16 cellular contexts compared by ENCODE assay signal in the genomic region with DNA sequence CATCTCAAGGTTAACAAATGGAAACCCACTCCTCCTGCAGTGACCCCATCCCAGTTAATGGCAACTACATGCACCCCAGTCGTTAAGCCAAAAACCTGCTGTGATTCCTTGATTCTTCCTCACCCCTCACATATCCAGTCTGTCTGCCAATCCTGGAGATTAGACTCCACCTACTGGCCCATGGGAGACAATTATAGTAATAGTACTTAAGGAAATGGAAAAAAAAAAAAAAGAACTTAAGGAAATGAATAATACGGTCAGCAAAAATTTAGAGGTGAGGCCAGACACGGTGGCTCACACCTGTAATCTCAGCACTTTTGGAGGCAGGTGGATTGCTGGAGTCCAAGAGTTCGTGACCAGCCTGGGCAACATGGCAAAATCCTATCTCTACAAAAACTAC. TPM values are rescaled to one million over a fixed set of nuclear protein-coding genes. Genes with fewer than 3 reads are reported as not detected.
DNase-seq lines count a peak whose midpoint lies in the region; ATAC-seq, FAIRE-seq and TF ChIP-seq lines count a peak whose summit lies in the region.
"Had no signal": no experiment of that assay in that cellular context is flagged by ENCODE, and none has a peak within 500 bp of the region (broad histone marks: within the 10 kb centered on the region; RNA-seq: fewer than 3 reads in every experiment).

No MANE protein-coding gene starts in this region.

- H3K4me3 ChIP-seq in AG04450 (ENCODE audit: low read depth, low read length) (no peak overlapping the region), fibroblast of villous mesenchyme (ENCODE audit: low read depth, low read length) (no peak overlapping the region)
- H3K4me3 ChIP-seq: HAP-1, sigmoid colon, uterus had no signal

- POLR2A ChIA-PET in AG04450 (lab: Yijun Ruan, JAX) = no interaction called here

- H3K27ac Mint-ChIP-seq in activated T-helper 2 cell treated with anti-CD3 and anti-CD28 coated beads, Interferon-gamma antibody, Interleukin-2, Interleukin-4, amounts not matched to agents 10 μg/mL and 5 μg/mL and 100 μg/mL, durations not matched to agents 14 hours and 24 hours and 36 hours = peak overlapping the region; percentile 30

- H3K4me3 Mint-ChIP-seq in activated T-helper 2 cell treated with anti-CD3 and anti-CD28 coated beads, Interferon-gamma antibody, Interleukin-2, Interleukin-4, amounts not matched to agents 10 μg/mL and 5 μg/mL and 100 μg/mL, durations not matched to agents 14 hours and 24 hours and 36 hours (ENCODE audit: low read depth) = no peak overlapping the region

- TF ChIP-seq CTCF in AG04450 (IDR thresholded peaks at IDR 0.05; ENCODE audit: low read depth, low read length) (peak; percentile 21; the same call in 1 of the 2 replicates), fibroblast of villous mesenchyme (IDR thresholded peaks at IDR 0.05; ENCODE audit: insufficient read depth, low read depth, low read length) (peak; percentile 14)

- no peaks in the 10 kb centered on the region for H3K9me3 Mint-ChIP-seq in activated T-helper 2 cell treated with anti-CD3 and anti-CD28 coated beads, Interferon-gamma antibody, Interleukin-2, Interleukin-4, amounts not matched to agents 10 μg/mL and 5 μg/mL and 100 μg/mL, durations not matched to agents 14 hours and 24 hours and 36 hours

- H3K36me3 Mint-ChIP-seq in activated T-helper 2 cell treated with anti-CD3 and anti-CD28 coated beads, Interferon-gamma antibody, Interleukin-2, Interleukin-4, amounts not matched to agents 10 μg/mL and 5 μg/mL and 100 μg/mL, durations not matched to agents 14 hours and 24 hours and 36 hours (ENCODE audit: low read depth) = peaks cover 56% of the 10 kb centered on the region

- intact Hi-C loops in activated T-helper 2 cell treated with anti-CD3 and anti-CD28 coated beads, Interferon-gamma antibody, Interleukin-2, Interleukin-4, amounts not matched to agents 10 μg/mL and 5 μg/mL and 100 μg/mL, durations not matched to agents 14 hours and 24 hours and 36 hours (cut with micrococcal nuclease) = no loop called here

- no peak for FAIRE-seq in GM19239 (lab: Jason Lieb, UNC)

- CTCF ChIA-PET in AG04450 (lab: Charles Lee) = no interaction called here

- no peak for DNase-seq in AG04450 (ENCODE audit: low read depth, low spot score)
- DNase-seq in EH (ENCODE audit: low read depth) = peak; percentile 33
- DNase-seq in activated T-helper 2 cell treated with anti-CD3 and anti-CD28 coated beads, Interferon-gamma antibody, Interleukin-2, Interleukin-4, amounts not matched to agents 10 μg/mL and 5 μg/mL and 100 μg/mL, durations not matched to agents 14 hours and 24 hours and 36 hours (ENCODE audit: low spot score) = no peak
- no peak for DNase-seq in fibroblast of villous mesenchyme (ENCODE audit: low read depth)
- DNase-seq in NCI-H1694 treated with DMSO at 0.1 percent for 48 hours (lab: John Stamatoyannopoulos, UW) = no peak
- DNase-seq in GM19239 (ENCODE audit: insufficient read length, low spot score) = no peak
- DNase-seq in NCI-H1694 (lab: John Stamatoyannopoulos, UW) = no peak
- DNase-seq: activated gamma-delta T cell treated with Interleukin-2 at 50 U/mL for 16 hours; Calu3; effector CD4-positive, alpha-beta T cell; hypothalamus; NCI-H446; sigmoid colon; uterus had no signal

- H3K9me3 ChIP-seq in AG04450 (ENCODE audit: control insufficient read depth, insufficient read depth, low read length) = no peaks in the 10 kb centered on the region
- H3K9me3 ChIP-seq: HAP-1, sigmoid colon, uterus had no signal

- no peaks in the 10 kb centered on the region for H3K27me3 ChIP-seq in AG04450 (ENCODE audit: control insufficient read depth, insufficient read depth, low read length)
- H3K27me3 ChIP-seq: sigmoid colon, uterus had no signal

- no peak for ATAC-seq in HG03432 (IDR thresholded peaks at IDR 0.05; ENCODE audit: unreplicated experiment)

- H3K4me1 Mint-ChIP-seq in activated T-helper 2 cell treated with anti-CD3 and anti-CD28 coated beads, Interferon-gamma antibody, Interleukin-2, Interleukin-4, amounts not matched to agents 10 μg/mL and 5 μg/mL and 100 μg/mL, durations not matched to agents 14 hours and 24 hours and 36 hours (ENCODE audit: low read depth) = peaks cover 23% of the 10 kb centered on the region

- H3K27ac ChIP-seq in AG04450 (ENCODE audit: low read depth, low read length) = no peak overlapping the region
- H3K27ac ChIP-seq: uterus had no signal

- no peaks in the 10 kb centered on the region for H3K27me3 Mint-ChIP-seq in activated T-helper 2 cell treated with anti-CD3 and anti-CD28 coated beads, Interferon-gamma antibody, Interleukin-2, Interleukin-4, amounts not matched to agents 10 μg/mL and 5 μg/mL and 100 μg/mL, durations not matched to agents 14 hours and 24 hours and 36 hours (ENCODE audit: low read depth)

RNA-seq across cellular contexts. Expression of a gene that starts 7.0 kb away (rescaled TPM):
- polyA plus RNA-seq in AG04450 (2011; rRNA removed) = 17.9 and 23.6 TPM in 2 replicates
- polyA minus RNA-seq in AG04450 (2011; rRNA and poly(A)+ RNA removed) = 23.0 and 31.2 TPM in 2 replicates
- total RNA-seq in activated T-helper 2 cell treated with anti-CD3 and anti-CD28 coated beads, Interferon-gamma antibody, Interleukin-2, Interleukin-4, amounts not matched to agents 10 μg/mL and 5 μg/mL and 100 μg/mL, durations not matched to agents 14 hours and 24 hours and 36 hours = 43.4 and 50.0 TPM in 2 replicates
- 30.9 and 39.3 TPM in 2 replicates for total RNA-seq in fibroblast of villous mesenchyme

RNA-seq across cellular contexts. Expression of a gene that starts 7.8 kb away (rescaled TPM):
- polyA plus RNA-seq in AG04450 (2011; rRNA removed) = 0.05 TPM in 2 replicates
- not detected in 2 replicates for polyA minus RNA-seq in AG04450 (2011; rRNA and poly(A)+ RNA removed)
- total RNA-seq in activated T-helper 2 cell treated with anti-CD3 and anti-CD28 coated beads, Interferon-gamma antibody, Interleukin-2, Interleukin-4, amounts not matched to agents 10 μg/mL and 5 μg/mL and 100 μg/mL, durations not matched to agents 14 hours and 24 hours and 36 hours = not detected in 2 replicates
- total RNA-seq in fibroblast of villous mesenchyme = under 0.01 TPM in 1 of 2 replicates, not detected in the other
- total RNA-seq: Calu3, uterus had no signal

RNA-seq across cellular contexts. Expression of a gene that starts 32.5 kb away (rescaled TPM):
- polyA plus RNA-seq in AG04450 (2011; rRNA removed) = 7.5 and 8.8 TPM in 2 replicates
- 16.8 and 26.3 TPM in 2 replicates for polyA minus RNA-seq in AG04450 (2011; rRNA and poly(A)+ RNA removed)
- 26.3 and 28.0 TPM in 2 replicates for total RNA-seq in activated T-helper 2 cell treated with anti-CD3 and anti-CD28 coated beads, Interferon-gamma antibody, Interleukin-2, Interleukin-4, amounts not matched to agents 10 μg/mL and 5 μg/mL and 100 μg/mL, durations not matched to agents 14 hours and 24 hours and 36 hours
- total RNA-seq in fibroblast of villous mesenchyme = 10.0 and 10.8 TPM in 2 replicates

RNA-seq across cellular contexts. Expression of a gene that starts 55.4 kb away (rescaled TPM):
- polyA plus RNA-seq in AG04450 (2011; rRNA removed) = 11.7 and 12.8 TPM in 2 replicates
- 15.6 and 16.0 TPM in 2 replicates for polyA minus RNA-seq in AG04450 (2011; rRNA and poly(A)+ RNA removed)
- total RNA-seq in activated T-helper 2 cell treated with anti-CD3 and anti-CD28 coated beads, Interferon-gamma antibody, Interleukin-2, Interleukin-4, amounts not matched to agents 10 μg/mL and 5 μg/mL and 100 μg/mL, durations not matched to agents 14 hours and 24 hours and 36 hours = 21.3 and 22.6 TPM in 2 replicates
- total RNA-seq in fibroblast of villous mesenchyme = 49.0 and 51.8 TPM in 2 replicates

RNA-seq across cellular contexts. Expression of a gene that starts 55.8 kb away (rescaled TPM):
- 4.2 and 5.4 TPM in 2 replicates for polyA plus RNA-seq in AG04450 (2011; rRNA removed)
- polyA minus RNA-seq in AG04450 (2011; rRNA and poly(A)+ RNA removed) = 4.5 and 5.0 TPM in 2 replicates
- 1.1 and 1.6 TPM in 2 replicates for total RNA-seq in activated T-helper 2 cell treated with anti-CD3 and anti-CD28 coated beads, Interferon-gamma antibody, Interleukin-2, Interleukin-4, amounts not matched to agents 10 μg/mL and 5 μg/mL and 100 μg/mL, durations not matched to agents 14 hours and 24 hours and 36 hours
- 7.4 and 11.2 TPM in 2 replicates for total RNA-seq in fibroblast of villous mesenchyme
